In the genomic region with DNA sequence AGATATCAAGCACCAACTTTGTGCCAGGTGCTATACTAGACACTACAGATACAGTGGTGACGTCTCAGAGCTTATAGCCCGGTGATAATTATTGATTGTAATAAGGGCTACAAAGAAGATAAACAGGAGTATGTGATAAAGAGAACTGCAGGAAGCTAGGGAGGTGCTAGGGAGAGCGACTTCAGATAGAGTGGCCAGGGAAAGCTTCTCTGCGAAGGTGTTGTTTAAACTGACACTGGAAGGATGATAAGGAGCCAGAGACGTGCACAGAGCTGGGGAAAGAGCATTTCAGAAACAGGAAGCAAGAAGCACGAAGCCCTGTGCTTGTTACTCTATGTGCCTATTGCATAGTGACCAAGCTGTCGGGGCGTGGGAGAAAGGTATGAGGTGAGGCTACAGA, we compare ENCODE assay signal across 23 cellular contexts. TPM values are rescaled to one million over a fixed set of nuclear protein-coding genes. Genes with fewer than 3 reads are reported as not detected.
DNase-seq lines count a peak whose midpoint lies in the region; ATAC-seq, FAIRE-seq and TF ChIP-seq lines count a peak whose summit lies in the region.
"Had no signal": no experiment of that assay in that cellular context is flagged by ENCODE, and none has a peak within 500 bp of the region (broad histone marks: within the 10 kb centered on the region; RNA-seq: fewer than 3 reads in every experiment).

No MANE protein-coding gene starts in this region.

- H3K36me3 Mint-ChIP-seq in GM23338 (ENCODE audit: low read depth) = no peaks in the 10 kb centered on the region
- H3K36me3 Mint-ChIP-seq: CD4-positive, CD25-positive, alpha-beta regulatory T cell had no signal

- no peak for ATAC-seq in GM23338
- ATAC-seq in omental fat pad (ENCODE audit: low FRiP score) = no peak
- no peak for ATAC-seq in GM19397 (IDR thresholded peaks at IDR 0.05; ENCODE audit: unreplicated experiment)
- ATAC-seq: HCT116 had no signal

- H3K27me3 ChIP-seq in GM23338 (ENCODE audit: insufficient read depth) = peaks cover 26% of the 10 kb centered on the region

- no peaks in the 10 kb centered on the region for H3K36me3 ChIP-seq in GM23338 (ENCODE audit: insufficient read depth)

- H3K4me1 ChIP-seq in GM23338 (ENCODE audit: insufficient read depth) = peaks cover 55% of the 10 kb centered on the region

- H3K4me2 ChIP-seq in GM23338 = no peak overlapping the region
- H3K4me2 ChIP-seq: KMS-11 had no signal

- peak; percentile 86 for FAIRE-seq in urothelium cell line (lab: Jason Lieb, UNC)
- FAIRE-seq: G401.6, GM12892 had no signal

- DNase-seq in GM23338 (ENCODE audit: low spot score) (peak; percentile 31), iPS-NIHi7 (ENCODE audit: extremely low spot score) (peak; percentile 27), urothelium cell line (ENCODE audit: low spot score) (no peak), omental fat pad (ENCODE audit: low spot score) (no peak), foreskin melanocyte (no peak)
- DNase-seq: CD4-positive, CD25-positive, alpha-beta regulatory T cell; COR-L47; DMS153; GM23248; IMR-90; NCI-H187; NCI-H446; NCI-H526; RPMI8226; SHP77 treated with DMSO at 0.1 percent for 48 hours had no signal

- peaks cover 55% of the 10 kb centered on the region for H3K4me1 Mint-ChIP-seq in GM23338
- H3K4me1 Mint-ChIP-seq: CD4-positive, CD25-positive, alpha-beta regulatory T cell had no signal

- no peaks in the 10 kb centered on the region for H4K20me1 ChIP-seq in GM23338 (replicated peaks; ENCODE audit: insufficient read depth)

- H3K27ac Mint-ChIP-seq in GM23338 = no peak overlapping the region
- H3K27ac Mint-ChIP-seq: CD4-positive, CD25-positive, alpha-beta regulatory T cell had no signal

- H3K9me2 ChIP-seq in GM23338 (ENCODE audit: insufficient read depth) = no peaks in the 10 kb centered on the region

- H3K9me3 Mint-ChIP-seq in GM23338 = no peaks in the 10 kb centered on the region

- H3K4me3 Mint-ChIP-seq in GM23338 = no peak overlapping the region
- H3K4me3 Mint-ChIP-seq: CD4-positive, CD25-positive, alpha-beta regulatory T cell had no signal

- 0 out of 2 replicates have a peak, but pooled peaks cover 9% of the 10 kb centered on the region for H3F3A ChIP-seq in GM23338 (replicated peaks; ENCODE audit: low read depth)

- no peak overlapping the region for H3K27ac ChIP-seq in GM23338 (ENCODE audit: low read depth)
- H3K27ac ChIP-seq in VCaP = peak overlapping the region; percentile 25; the same call in 1 of the 2 replicates
- H3K27ac ChIP-seq: GM23248, KMS-11, SK-N-MC had no signal

- no peak for TF ChIP-seq CTCF in GM23338 (conservative IDR thresholded peaks at IDR 0.05; ENCODE audit: low read depth in 2 of 2)
- no peak for TF ChIP-seq CTCF in VCaP (conservative IDR thresholded peaks at IDR 0.05)
- no peak for TF ChIP-seq CTCF in omental fat pad (IDR thresholded peaks at IDR 0.05)

- no peak overlapping the region for H3K4me3 ChIP-seq in GM23338
- H3K4me3 ChIP-seq: GM23248, SK-N-MC had no signal

- peaks cover 6% of the 10 kb centered on the region for H3K27me3 Mint-ChIP-seq in GM23338 (ENCODE audit: insufficient read depth, low read depth, poor library complexity)

- no peak overlapping the region for H2AFZ ChIP-seq in GM23338
- H2AFZ ChIP-seq: GM23248 had no signal

- no peaks in the 10 kb centered on the region for H3K79me2 ChIP-seq in GM23338 (replicated peaks; ENCODE audit: insufficient read depth)

TF ChIP-seq in GM23338, 12 proteins besides CTCF, POLR2A, EP300 and RAD21:
- TF ChIP-seq NANOG (IDR thresholded peaks at IDR 0.05; ENCODE audit: borderline replicate concordance) (no peak), EZH2 (IDR thresholded peaks at IDR 0.05; ENCODE audit: low read depth, unreplicated experiment) (no peak), POLR2AphosphoS5 (IDR thresholded peaks at IDR 0.05; ENCODE audit: low read depth) (no peak), EZH2phosphoT487 (IDR thresholded peaks at IDR 0.05; ENCODE audit: unreplicated experiment) (no peak), ZNF114 (CRISPR knock-in tag; IDR thresholded peaks at IDR 0.05) (no peak), STAT1 (IDR thresholded peaks at IDR 0.05; ENCODE audit: unreplicated experiment) (no peak)
- TF ChIP-seq, protein P1, sequence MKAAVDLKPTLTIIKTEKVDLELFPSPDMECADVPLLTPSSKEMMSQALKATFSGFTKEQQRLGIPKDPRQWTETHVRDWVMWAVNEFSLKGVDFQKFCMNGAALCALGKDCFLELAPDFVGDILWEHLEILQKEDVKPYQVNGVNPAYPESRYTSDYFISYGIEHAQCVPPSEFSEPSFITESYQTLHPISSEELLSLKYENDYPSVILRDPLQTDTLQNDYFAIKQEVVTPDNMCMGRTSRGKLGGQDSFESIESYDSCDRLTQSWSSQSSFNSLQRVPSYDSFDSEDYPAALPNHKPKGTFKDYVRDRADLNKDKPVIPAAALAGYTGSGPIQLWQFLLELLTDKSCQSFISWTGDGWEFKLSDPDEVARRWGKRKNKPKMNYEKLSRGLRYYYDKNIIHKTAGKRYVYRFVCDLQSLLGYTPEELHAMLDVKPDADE (IDR thresholded peaks at IDR 0.05) = no peak
- TF ChIP-seq, protein P2, sequence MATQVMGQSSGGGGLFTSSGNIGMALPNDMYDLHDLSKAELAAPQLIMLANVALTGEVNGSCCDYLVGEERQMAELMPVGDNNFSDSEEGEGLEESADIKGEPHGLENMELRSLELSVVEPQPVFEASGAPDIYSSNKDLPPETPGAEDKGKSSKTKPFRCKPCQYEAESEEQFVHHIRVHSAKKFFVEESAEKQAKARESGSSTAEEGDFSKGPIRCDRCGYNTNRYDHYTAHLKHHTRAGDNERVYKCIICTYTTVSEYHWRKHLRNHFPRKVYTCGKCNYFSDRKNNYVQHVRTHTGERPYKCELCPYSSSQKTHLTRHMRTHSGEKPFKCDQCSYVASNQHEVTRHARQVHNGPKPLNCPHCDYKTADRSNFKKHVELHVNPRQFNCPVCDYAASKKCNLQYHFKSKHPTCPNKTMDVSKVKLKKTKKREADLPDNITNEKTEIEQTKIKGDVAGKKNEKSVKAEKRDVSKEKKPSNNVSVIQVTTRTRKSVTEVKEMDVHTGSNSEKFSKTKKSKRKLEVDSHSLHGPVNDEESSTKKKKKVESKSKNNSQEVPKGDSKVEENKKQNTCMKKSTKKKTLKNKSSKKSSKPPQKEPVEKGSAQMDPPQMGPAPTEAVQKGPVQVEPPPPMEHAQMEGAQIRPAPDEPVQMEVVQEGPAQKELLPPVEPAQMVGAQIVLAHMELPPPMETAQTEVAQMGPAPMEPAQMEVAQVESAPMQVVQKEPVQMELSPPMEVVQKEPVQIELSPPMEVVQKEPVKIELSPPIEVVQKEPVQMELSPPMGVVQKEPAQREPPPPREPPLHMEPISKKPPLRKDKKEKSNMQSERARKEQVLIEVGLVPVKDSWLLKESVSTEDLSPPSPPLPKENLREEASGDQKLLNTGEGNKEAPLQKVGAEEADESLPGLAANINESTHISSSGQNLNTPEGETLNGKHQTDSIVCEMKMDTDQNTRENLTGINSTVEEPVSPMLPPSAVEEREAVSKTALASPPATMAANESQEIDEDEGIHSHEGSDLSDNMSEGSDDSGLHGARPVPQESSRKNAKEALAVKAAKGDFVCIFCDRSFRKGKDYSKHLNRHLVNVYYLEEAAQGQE (IDR thresholded peaks at IDR 0.05; ENCODE audit: unreplicated experiment) = no peak

RNA-seq across cellular contexts. Expression of a gene that starts 48.1 kb away (rescaled TPM):
- total RNA-seq in GM23338 (2014; rRNA removed; shearing (Covaris generic)) = 21.2 and 23.9 TPM in 2 replicates
- 13.6 and 16.5 TPM in 2 replicates for polyA plus RNA-seq in GM23338 (2016; fragmentation: Nextera tagmentation; extraction: Ambion mirVana)
- total RNA-seq in omental fat pad = not detected
- total RNA-seq: CD4-positive, CD25-positive, alpha-beta regulatory T cell; GM23248; IMR-90 had no signal
- polyA plus RNA-seq: BJ; CD4-positive, CD25-positive, alpha-beta regulatory T cell; GM23248; IMR-90 had no signal

Comparison
In these comparisons a context has a peak if more than half of its experiments do, and no peak if none do; other contexts are left out.
1. DNase-seq: peak in GM23338 (single experiment) and iPS-NIHi7 (single experiment); none in urothelium cell line (single experiment), omental fat pad (single experiment) and foreskin melanocyte (single experiment).
2. RNA of a gene that starts 48.1 kb away (total RNA-seq): 21.2 to 23.9 TPM in GM23338; not detected in omental fat pad; every median in the first group is over 10 times any median in the second.